In the genomic region with DNA sequence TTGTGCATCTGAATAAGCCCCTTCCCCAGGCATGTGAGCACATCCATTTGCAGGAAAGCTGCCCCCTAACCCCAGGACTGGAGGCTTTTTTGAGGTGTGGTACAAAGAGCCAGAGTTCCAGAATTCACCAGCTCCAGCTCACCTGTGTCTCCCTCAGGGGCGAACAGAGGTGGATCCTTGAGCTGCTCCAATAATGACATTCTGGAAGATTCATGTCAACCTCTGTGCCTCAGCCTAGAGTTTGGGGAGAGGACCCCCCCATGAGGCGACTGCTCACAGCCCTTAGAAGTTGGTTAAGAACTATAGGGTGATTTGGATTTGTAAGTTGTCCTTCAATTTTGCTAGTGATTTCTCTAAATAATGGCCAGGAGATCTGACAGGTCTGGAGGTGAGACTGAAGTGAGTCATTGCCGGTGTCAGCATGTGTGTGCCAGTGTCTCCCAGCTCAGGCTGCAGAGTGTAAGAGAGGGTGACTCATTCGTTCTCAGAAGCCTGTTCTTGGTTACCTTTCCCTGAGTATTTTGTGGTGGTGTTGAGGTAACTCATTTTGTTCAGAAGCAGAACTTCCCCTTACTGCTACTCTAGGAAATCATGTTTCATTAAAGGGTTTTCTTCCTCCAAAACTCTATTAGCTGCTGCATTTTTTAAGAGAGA, we compare ENCODE assay signal across 9 cellular contexts.
DNase-seq lines count a peak whose midpoint lies in the region; ATAC-seq and TF ChIP-seq lines count a peak whose summit lies in the region.
"Had no signal": no experiment of that assay in that cellular context is flagged by ENCODE, and none has a peak within 500 bp of the region (broad histone marks: within the 10 kb centered on the region; RNA-seq: fewer than 3 reads in every experiment).

No MANE protein-coding gene starts in this region.

- H3K79me1 ChIP-seq in trophoblast cell (ENCODE audit: low read length) = peaks cover 2% of the 10 kb centered on the region

- no peak for TF ChIP-seq CTCF in GM10266 (IDR thresholded peaks at IDR 0.05; ENCODE audit: control insufficient read depth, insufficient read depth, low read depth, missing control alignments)

- peak; percentile 98 for ATAC-seq in GM21786 (IDR thresholded peaks at IDR 0.05; ENCODE audit: unreplicated experiment)

- in situ Hi-C loops in KBM-7 (cut with MboI; ENCODE audit: low pct_unique_long_range_greater_than_20kb, low sequenced_read_pairs) = no loop called here

- H3K27me3 ChIP-seq in trophoblast cell (ENCODE audit: insufficient read depth, low read length) = no peaks in the 10 kb centered on the region
- no peaks in the 10 kb centered on the region for H3K27me3 ChIP-seq in CD8-positive, alpha-beta memory T cell (ENCODE audit: insufficient read depth, low read length, poor library complexity, severe bottlenecking)

- CTCF ChIA-PET in CD8-positive, alpha-beta memory T cell (lab: Charles Lee) = no interaction called here

- POLR2A ChIA-PET in CD8-positive, alpha-beta memory T cell (lab: Charles Lee) = no interaction called here

- H3K4me1 ChIP-seq in trophoblast cell (ENCODE audit: control insufficient read depth in 1 of 2, insufficient read depth in 2 of 2, low read length in 2 of 2) = peaks cover 11 to 12% of the 10 kb centered on the region in 2 experiments
- no peaks in the 10 kb centered on the region for H3K4me1 ChIP-seq in CD8-positive, alpha-beta memory T cell (ENCODE audit: insufficient read depth, low read length)
- H3K4me1 ChIP-seq: heart right ventricle had no signal

- peaks cover 4% of the 10 kb centered on the region for H3K27me3 Mint-ChIP-seq in activated naive CD4-positive, alpha-beta T cell treated with anti-CD3 and anti-CD28 coated beads, Interleukin-2, amount 50 U/mL, for 24 hours
- H3K27me3 Mint-ChIP-seq in CD8-positive, alpha-beta memory T cell = peaks cover 15 to 38% of the 10 kb centered on the region in 2 donors

- no peaks in the 10 kb centered on the region for H3K9me3 ChIP-seq in trophoblast cell (ENCODE audit: insufficient read depth, low read depth, low read length)
- H3K9me3 ChIP-seq in CD8-positive, alpha-beta memory T cell (ENCODE audit: low read length) = no peaks in the 10 kb centered on the region
- H3K9me3 ChIP-seq: heart right ventricle had no signal

- no peaks in the 10 kb centered on the region for H3K36me3 ChIP-seq in trophoblast cell (ENCODE audit: control insufficient read depth in 1 of 2, insufficient read depth in 2 of 2, low read length in 2 of 2)
- H3K36me3 ChIP-seq in CD8-positive, alpha-beta memory T cell (ENCODE audit: insufficient read depth, low read length) = no peaks in the 10 kb centered on the region
- H3K36me3 ChIP-seq: heart right ventricle had no signal

- H2BK12ac ChIP-seq in trophoblast cell (ENCODE audit: low read length) = peak overlapping the region; percentile 27

- no peak overlapping the region for H2AK5ac ChIP-seq in trophoblast cell (ENCODE audit: low read length)

- H3K4me3 Mint-ChIP-seq in activated naive CD4-positive, alpha-beta T cell treated with anti-CD3 and anti-CD28 coated beads, Interleukin-2, amount 50 U/mL, for 24 hours = no peak overlapping the region
- no peak overlapping the region for H3K4me3 Mint-ChIP-seq in CD8-positive, alpha-beta memory T cell

- H2BK5ac ChIP-seq in trophoblast cell (ENCODE audit: low read depth, low read length, poor library complexity) = no peak overlapping the region

- H3K9me3 Mint-ChIP-seq in activated naive CD4-positive, alpha-beta T cell treated with anti-CD3 and anti-CD28 coated beads, Interleukin-2, amount 50 U/mL, for 24 hours = no peaks in the 10 kb centered on the region
- H3K9me3 Mint-ChIP-seq in CD8-positive, alpha-beta memory T cell = no peaks in the 10 kb centered on the region

- H2AFZ ChIP-seq in trophoblast cell (ENCODE audit: insufficient read depth, low read length, poor library complexity) = no peak overlapping the region

- no peak overlapping the region for H3K9ac ChIP-seq in trophoblast cell (ENCODE audit: low read length)

- H4K91ac ChIP-seq in trophoblast cell (ENCODE audit: low read depth, low read length) = peak overlapping the region; percentile 64

- peak overlapping the region; percentile 12 for H3K27ac Mint-ChIP-seq in activated naive CD4-positive, alpha-beta T cell treated with anti-CD3 and anti-CD28 coated beads, Interleukin-2, amount 50 U/mL, for 24 hours
- peak overlapping the region in 1 of 8 donors; percentile 14 for H3K27ac Mint-ChIP-seq in CD8-positive, alpha-beta memory T cell

- H3K14ac ChIP-seq in trophoblast cell (ENCODE audit: low read length) = no peak overlapping the region

- peak overlapping the region; percentile 35 for H3K4me2 ChIP-seq in trophoblast cell (ENCODE audit: low read length)

- no peaks in the 10 kb centered on the region for H3K79me2 ChIP-seq in trophoblast cell (ENCODE audit: control insufficient read depth, insufficient read depth, low read length, poor library complexity)

- no peak overlapping the region for H3K23ac ChIP-seq in trophoblast cell (ENCODE audit: low read length)

- peak overlapping the region; percentile 56 for H3K27ac ChIP-seq in trophoblast cell (ENCODE audit: low read depth, low read length)
- H3K27ac ChIP-seq in CD8-positive, alpha-beta memory T cell (ENCODE audit: low read depth, low read length) = no peak overlapping the region
- H3K27ac ChIP-seq: heart right ventricle had no signal

- no peak overlapping the region for H3K4ac ChIP-seq in trophoblast cell (ENCODE audit: low read depth, low read length)

- H3K4me3 ChIP-seq in trophoblast cell (ENCODE audit: low read depth, low read length) = no peak overlapping the region
- H3K4me3 ChIP-seq in CD8-positive, alpha-beta memory T cell (ENCODE audit: low read length) = no peak overlapping the region
- H3K4me3 ChIP-seq: heart right ventricle had no signal

- H2BK120ac ChIP-seq in trophoblast cell (ENCODE audit: insufficient read depth, low read length, poor library complexity) = no peak overlapping the region

- H3K36me3 Mint-ChIP-seq in activated naive CD4-positive, alpha-beta T cell treated with anti-CD3 and anti-CD28 coated beads, Interleukin-2, amount 50 U/mL, for 24 hours = no peaks in the 10 kb centered on the region
- H3K36me3 Mint-ChIP-seq in CD8-positive, alpha-beta memory T cell = no peaks in the 10 kb centered on the region

- H3K18ac ChIP-seq in trophoblast cell (ENCODE audit: low read length) = no peak overlapping the region

- DNase-seq in GM10266 (ENCODE audit: extremely low spot score) = peak; percentile 71
- DNase-seq in KBM-7 = peak; percentile 67
- peak; percentile 11 to 60 for DNase-seq in trophoblast cell
- no peak for DNase-seq in NCI-H146 (lab: John Stamatoyannopoulos, UW)
- DNase-seq in DMS79 (lab: John Stamatoyannopoulos, UW) = no peak
- DNase-seq in CD8-positive, alpha-beta memory T cell = no peak
- DNase-seq: heart right ventricle had no signal

- no peak overlapping the region for H4K12ac ChIP-seq in trophoblast cell (ENCODE audit: low read depth, low read length)

- WGBS in trophoblast cell (ENCODE audit: extremely low coverage, insufficient coverage, insufficient read length) = no CpG with 5 or more reads among the region's 4 CpGs

- H4K8ac ChIP-seq in trophoblast cell (ENCODE audit: low read depth, low read length) = peak overlapping the region; percentile 19

- H3K4me1 Mint-ChIP-seq in activated naive CD4-positive, alpha-beta T cell treated with anti-CD3 and anti-CD28 coated beads, Interleukin-2, amount 50 U/mL, for 24 hours = peaks cover 9% of the 10 kb centered on the region
- H3K4me1 Mint-ChIP-seq in CD8-positive, alpha-beta memory T cell = no peaks in the 10 kb centered on the region

Comparison
In these comparisons a context has a peak if more than half of its experiments do, and no peak if none do; other contexts are left out.
1. DNase-seq: peak in GM10266 (single experiment), KBM-7 (single experiment) and trophoblast cell (2 of 2); none in NCI-H146 (single experiment), DMS79 (single experiment) and CD8-positive, alpha-beta memory T cell (0 of 5).